ENCODE assay signal across 8 cellular contexts in genomic region chr17:2083613-2084128, GRCh38. TPM values are rescaled to one million over a fixed set of nuclear protein-coding genes. Genes with fewer than 3 reads are reported as not detected.
DNase-seq lines count a peak whose midpoint lies in the region; ATAC-seq, FAIRE-seq and TF ChIP-seq lines count a peak whose summit lies in the region.

No MANE protein-coding gene starts in this region.

- H3K36me3 ChIP-seq in endothelial cell of umbilical vein (ENCODE audit: control insufficient read depth in 2 of 2, extremely low read depth in 1 of 2, insufficient read depth in 2 of 2, low read length in 2 of 2) (peaks cover 3 to 13% of the 10 kb centered on the region in 2 experiments), parathyroid adenoma (ENCODE audit: control insufficient read depth, insufficient read depth, low read length) (no peaks in the 10 kb centered on the region)

- H3K27me3 ChIP-seq in endothelial cell of umbilical vein (ENCODE audit: control insufficient read depth in 2 of 2, insufficient read depth in 2 of 2, low read length in 2 of 2), result no peaks in the 10 kb centered on the region
- no peaks in the 10 kb centered on the region for H3K27me3 ChIP-seq in parathyroid adenoma (ENCODE audit: control insufficient read depth, insufficient read depth, low read length)

- DNase-seq in GM12892 (ENCODE audit: insufficient read length), result no peak
- peak; percentile 25 for DNase-seq in M059J (ENCODE audit: low read depth)
- DNase-seq in endothelial cell of umbilical vein (ENCODE audit: low read depth, low spot score), result peak; percentile 37
- no peak for DNase-seq in NCI-H1092 (lab: John Stamatoyannopoulos, UW)
- no peak for DNase-seq in retina

- H3K27ac ChIP-seq in endothelial cell of umbilical vein (ENCODE audit: insufficient read depth, low read depth, low read length), result peak overlapping the region; percentile 86
- H3K27ac ChIP-seq in parathyroid adenoma, result peak overlapping the region; percentile 75

- no peaks in the 10 kb centered on the region for H3K79me2 ChIP-seq in endothelial cell of umbilical vein (ENCODE audit: control insufficient read depth, insufficient read depth, low read length)
- H3K79me2 ChIP-seq in parathyroid adenoma, result no peaks in the 10 kb centered on the region

- ATAC-seq in HG03520 (IDR thresholded peaks at IDR 0.05; ENCODE audit: unreplicated experiment) (no peak), HG03571 (IDR thresholded peaks at IDR 0.05; ENCODE audit: unreplicated experiment) (no peak)

- dilution Hi-C loops in endothelial cell of umbilical vein (cut with MboI; ENCODE audit: extremely low pct_ligation_motif_present, low sequenced_read_pairs), result no loop called here

- TF ChIP-seq POLR2A in GM12892 (IDR thresholded peaks at IDR 0.05; ENCODE audit: low read depth, low read length) (peak; percentile 39; the same call in 1 of the 2 replicates), endothelial cell of umbilical vein (IDR thresholded peaks at IDR 0.05; ENCODE audit: low read depth, low read length) (no peak)

- H3K4me2 ChIP-seq in endothelial cell of umbilical vein (ENCODE audit: insufficient read depth, low read length), result no peak overlapping the region
- no peak overlapping the region for H3K4me2 ChIP-seq in parathyroid adenoma (ENCODE audit: low read length)

- H3K4me1 ChIP-seq in endothelial cell of umbilical vein (ENCODE audit: control insufficient read depth, extremely low read depth, insufficient read depth, low read length) (peaks cover 48% of the 10 kb centered on the region), parathyroid adenoma (peaks cover 11% of the 10 kb centered on the region)

- H3K9me3 ChIP-seq in endothelial cell of umbilical vein (replicated peaks; ENCODE audit: control insufficient read depth, insufficient read depth, low read length) (no peaks in the 10 kb centered on the region), parathyroid adenoma (ENCODE audit: control insufficient read depth, low read length) (no peaks in the 10 kb centered on the region)

- H3K9ac ChIP-seq in endothelial cell of umbilical vein (replicated peaks; ENCODE audit: extremely low read depth, insufficient read depth, low read length), result peak overlapping the region; percentile 54
- H3K9ac ChIP-seq in parathyroid adenoma, result no peak overlapping the region

- intact Hi-C loops in endothelial cell of umbilical vein (cut with micrococcal nuclease), result no loop called here

- CTCF ChIA-PET in endothelial cell of umbilical vein (lab: Charles Lee), result interaction anchor here (1.0 to 9.2 kb wide), 9 partner anchors 8 to 161 kb away, joined by 3 to 76 read pairs (median 6); partner anchors contain the start of gene HIC1

- H3K4me3 ChIP-seq in endothelial cell of umbilical vein (replicated peaks in 1 of 3; ENCODE audit: insufficient read depth in 1 of 3, low read depth in 1 of 3, low read length in 3 of 3) (no peak overlapping the region), parathyroid adenoma (ENCODE audit: low read depth, low read length) (no peak overlapping the region)

- H4K20me1 ChIP-seq in endothelial cell of umbilical vein (replicated peaks; ENCODE audit: control insufficient read depth, extremely low read depth, insufficient read depth, low read length), result no peaks in the 10 kb centered on the region

- POLR2A ChIA-PET in endothelial cell of umbilical vein (lab: Charles Lee), result no interaction called here

- no TSS peak for BruUV-seq in endothelial cell of umbilical vein (replicated peaks; lab: Mats Ljungman, UMichigan)

- TF ChIP-seq CTCF in endothelial cell of umbilical vein (IDR thresholded peaks at IDR 0.05; ENCODE audit: extremely low read depth in 1 of 2, insufficient read depth in 1 of 2, low read depth in 1 of 2, low read length in 2 of 2), result no peak
- TF ChIP-seq CTCF in parathyroid adenoma (IDR thresholded peaks at IDR 0.05), result no peak

- FAIRE-seq in GM12892 (lab: Jason Lieb, UNC) (peak; percentile 96), endothelial cell of umbilical vein (lab: Jason Lieb, UNC) (no peak)

- H2AFZ ChIP-seq in endothelial cell of umbilical vein (ENCODE audit: low read depth, low read length), result no peak overlapping the region
- no peak overlapping the region for H2AFZ ChIP-seq in parathyroid adenoma

- H3K9me1 ChIP-seq in endothelial cell of umbilical vein (replicated peaks; ENCODE audit: control insufficient read depth, extremely low read depth, insufficient read depth, low read length), result no peaks in the 10 kb centered on the region

TF ChIP-seq in endothelial cell of umbilical vein, 7 proteins besides CTCF, POLR2A, EP300 and RAD21:
- TF ChIP-seq FOS (IDR thresholded peaks at IDR 0.05; ENCODE audit: borderline replicate concordance, insufficient read depth, low read length) (no peak), POLR2AphosphoS5 (IDR thresholded peaks at IDR 0.05; ENCODE audit: insufficient read depth, low read depth, low read length) (no peak), GATA2 (IDR thresholded peaks at IDR 0.05; ENCODE audit: insufficient read depth, insufficient read length, low read depth, low read length) (no peak), MYC (IDR thresholded peaks at IDR 0.05; ENCODE audit: low read depth, low read length) (no peak), MAX (IDR thresholded peaks at IDR 0.05; ENCODE audit: insufficient read depth, insufficient read length) (no peak), JUN (IDR thresholded peaks at IDR 0.05; ENCODE audit: borderline replicate concordance, insufficient read depth, insufficient read length, low read depth) (no peak), EZH2 (IDR thresholded peaks at IDR 0.05; ENCODE audit: borderline replicate concordance, low read depth, low read length, severe bottlenecking) (no peak)

RNA-seq across cellular contexts. Expression of gene HIC1, which starts 28.8 kb away (rescaled TPM):
- 8.3 TPM for polyA plus RNA-seq in GM12892 (2012; ENCODE audit: missing spikeins)
- 2.2 and 3.7 TPM in 2 replicates for total RNA-seq in M059J (2014; rRNA removed; shearing (Covaris generic))
- 25.8 and 35.5 TPM in 2 replicates for total RNA-seq in endothelial cell of umbilical vein
- 18.2 and 20.2 TPM in 2 replicates for polyA plus RNA-seq in endothelial cell of umbilical vein
- polyA plus RNA-seq in endothelial cell of umbilical vein (2011; cell fraction: cytosol; rRNA removed), result 6.5 and 11.3 TPM in 2 replicates
- 46.4 and 50.2 TPM in 2 replicates for polyA plus RNA-seq in endothelial cell of umbilical vein (2011; cell fraction: nucleus; rRNA removed)
- 8.2 and 19.6 TPM in 2 replicates for polyA plus RNA-seq in endothelial cell of umbilical vein (2012)
- 10.7 and 22.4 TPM in 2 replicates for polyA minus RNA-seq in endothelial cell of umbilical vein
- polyA minus RNA-seq in endothelial cell of umbilical vein (2011; cell fraction: cytosol; rRNA and poly(A)+ RNA removed), result not detected
- polyA minus RNA-seq in endothelial cell of umbilical vein (2011; cell fraction: nucleus; rRNA and poly(A)+ RNA removed), result 56.9 and 118 TPM in 2 replicates

RNA-seq across cellular contexts. Expression of gene OVCA2, which starts 41.8 kb away (rescaled TPM):
- 19.0 TPM for polyA plus RNA-seq in GM12892 (2012; ENCODE audit: missing spikeins)
- total RNA-seq in M059J (2014; rRNA removed; shearing (Covaris generic)), result 18.9 and 24.0 TPM in 2 replicates
- 40.9 and 41.3 TPM in 2 replicates for total RNA-seq in endothelial cell of umbilical vein
- 84.2 and 102 TPM in 2 replicates for polyA plus RNA-seq in endothelial cell of umbilical vein
- polyA plus RNA-seq in endothelial cell of umbilical vein (2011; cell fraction: cytosol; rRNA removed), result 62.0 and 68.4 TPM in 2 replicates
- polyA plus RNA-seq in endothelial cell of umbilical vein (2011; cell fraction: nucleus; rRNA removed), result 27.0 and 34.3 TPM in 2 replicates
- polyA plus RNA-seq in endothelial cell of umbilical vein (2012), result 40.7 and 40.8 TPM in 2 replicates
- polyA minus RNA-seq in endothelial cell of umbilical vein, result 29.7 and 32.0 TPM in 2 replicates
- 24.1 TPM for polyA minus RNA-seq in endothelial cell of umbilical vein (2011; cell fraction: cytosol; rRNA and poly(A)+ RNA removed)
- polyA minus RNA-seq in endothelial cell of umbilical vein (2011; cell fraction: nucleus; rRNA and poly(A)+ RNA removed), result 4.8 and 6.6 TPM in 2 replicates

RNA-seq across cellular contexts. Expression of gene DPH1, which starts 53.7 kb away (rescaled TPM):
- polyA plus RNA-seq in GM12892 (2012; ENCODE audit: missing spikeins), result 16.9 TPM
- total RNA-seq in M059J (2014; rRNA removed; shearing (Covaris generic)), result 28.0 and 29.5 TPM in 2 replicates
- total RNA-seq in endothelial cell of umbilical vein, result 37.8 and 38.5 TPM in 2 replicates
- 45.6 and 50.4 TPM in 2 replicates for polyA plus RNA-seq in endothelial cell of umbilical vein
- 24.4 and 28.4 TPM in 2 replicates for polyA plus RNA-seq in endothelial cell of umbilical vein (2011; cell fraction: cytosol; rRNA removed)
- 113 and 132 TPM in 2 replicates for polyA plus RNA-seq in endothelial cell of umbilical vein (2011; cell fraction: nucleus; rRNA removed)
- 27.7 and 30.0 TPM in 2 replicates for polyA plus RNA-seq in endothelial cell of umbilical vein (2012)
- 28.8 and 50.5 TPM in 2 replicates for polyA minus RNA-seq in endothelial cell of umbilical vein
- polyA minus RNA-seq in endothelial cell of umbilical vein (2011; cell fraction: cytosol; rRNA and poly(A)+ RNA removed), result 34.0 TPM
- polyA minus RNA-seq in endothelial cell of umbilical vein (2011; cell fraction: nucleus; rRNA and poly(A)+ RNA removed), result 36.8 and 41.4 TPM in 2 replicates

RNA-seq across cellular contexts. Expression of gene RTN4RL1, which starts 58.5 kb away (rescaled TPM):
- not detected for polyA plus RNA-seq in GM12892 (2012; ENCODE audit: missing spikeins)
- 0.12 and 0.67 TPM in 2 replicates for total RNA-seq in M059J (2014; rRNA removed; shearing (Covaris generic))
- total RNA-seq in endothelial cell of umbilical vein, result not detected in 2 replicates
- 0.03 and 0.04 TPM in 2 replicates for polyA plus RNA-seq in endothelial cell of umbilical vein
- polyA plus RNA-seq in endothelial cell of umbilical vein (2011; cell fraction: cytosol; rRNA removed), result 0.03 TPM in 2 replicates
- polyA plus RNA-seq in endothelial cell of umbilical vein (2011; cell fraction: nucleus; rRNA removed), result not detected in 2 replicates
- 0.04 and 0.11 TPM in 2 replicates for polyA plus RNA-seq in endothelial cell of umbilical vein (2012)
- polyA minus RNA-seq in endothelial cell of umbilical vein, result 0.08 TPM in 1 of 2 replicates, not detected in the other
- polyA minus RNA-seq in endothelial cell of umbilical vein (2011; cell fraction: cytosol; rRNA and poly(A)+ RNA removed), result not detected
- not detected in 2 replicates for polyA minus RNA-seq in endothelial cell of umbilical vein (2011; cell fraction: nucleus; rRNA and poly(A)+ RNA removed)

Comparison
In these comparisons a context has a peak if more than half of its experiments do, and no peak if none do; other contexts are left out.
1. DNase-seq: peak in M059J (single experiment) and endothelial cell of umbilical vein (single experiment); none in GM12892 (single experiment), NCI-H1092 (single experiment) and retina (single experiment).